Comparison of ENCODE assay signal across 13 cellular contexts in genomic region chr22:28629420-28630184, GRCh38. TPM values are rescaled to one million over a fixed set of nuclear protein-coding genes. Genes with fewer than 3 reads are reported as not detected.
DNase-seq lines count a peak whose midpoint lies in the region; ATAC-seq, FAIRE-seq and TF ChIP-seq lines count a peak whose summit lies in the region.
"Had no signal": no experiment of that assay in that cellular context is flagged by ENCODE, and none has a peak within 500 bp of the region (broad histone marks: within the 10 kb centered on the region; RNA-seq: fewer than 3 reads in every experiment).

No MANE protein-coding gene starts in this region.

- no peak overlapping the region for H3K4me2 ChIP-seq in HepG2 (ENCODE audit: low read depth, low read length)

- H3K27me3 Mint-ChIP-seq in type B pancreatic cell: no peaks in the 10 kb centered on the region
- H3K27me3 Mint-ChIP-seq in Caco-2 (ENCODE audit: insufficient read depth, unreplicated experiment): no peaks in the 10 kb centered on the region

- H4K20me1 ChIP-seq in HepG2 (ENCODE audit: insufficient read depth, low read length): no peaks in the 10 kb centered on the region

- 93% methylated on average over 4 of the region's 4 CpGs for WGBS in HepG2 (ENCODE audit: low lambda C conversion rate)
- WGBS in right lobe of liver (ENCODE audit: insufficient coverage, low coverage, low lambda C conversion rate, missing lambda C conversion rate): 82% methylated on average over 3 of the region's 4 CpGs

- TF ChIP-seq CTCF in HepG2 (CRISPR knock-in tag; IDR thresholded peaks at IDR 0.05): no peak
- no peak for TF ChIP-seq CTCF in right lobe of liver (IDR thresholded peaks at IDR 0.05)
- no peak for TF ChIP-seq CTCF in fibroblast of mammary gland (conservative IDR thresholded peaks at IDR 0.05; ENCODE audit: control insufficient read depth, insufficient read depth, low read depth, low read length)
- TF ChIP-seq CTCF in type B pancreatic cell (conservative IDR thresholded peaks at IDR 0.05): no peak
- TF ChIP-seq CTCF in Caco-2 (IDR thresholded peaks at IDR 0.05; ENCODE audit: insufficient read depth in 1 of 2, low read depth in 1 of 2, low read length in 1 of 2, severe bottlenecking in 1 of 2, unreplicated experiment in 1 of 2): no peak

- H3K36me3 Mint-ChIP-seq in type B pancreatic cell (peaks cover 5% of the 10 kb centered on the region), Caco-2 (ENCODE audit: insufficient read depth, unreplicated experiment) (no peaks in the 10 kb centered on the region)

- H3K27me3 ChIP-seq in HepG2 (ENCODE audit: control insufficient read depth in 1 of 2, insufficient read depth in 2 of 2, low read length in 2 of 2): no peaks in the 10 kb centered on the region
- H3K27me3 ChIP-seq in right lobe of liver: no peaks in the 10 kb centered on the region
- H3K27me3 ChIP-seq in Caco-2 (replicated peaks; ENCODE audit: control insufficient read depth, insufficient read depth, low read length): no peaks in the 10 kb centered on the region

- intact Hi-C loops in HepG2 (cut with micrococcal nuclease; ENCODE audit: unreplicated experiment): no loop called here
- intact Hi-C loops in right lobe of liver (cut with DNase I): no loop called here
- intact Hi-C loops in Caco-2 (cut with micrococcal nuclease; ENCODE audit: unreplicated experiment): no loop called here

- H3K4me1 ChIP-seq in HepG2 (ENCODE audit: insufficient read depth, low read length): no peaks in the 10 kb centered on the region
- H3K4me1 ChIP-seq in right lobe of liver: no peaks in the 10 kb centered on the region
- H3K4me1 ChIP-seq in Caco-2: no peaks in the 10 kb centered on the region

- no peak overlapping the region for H3K4me3 ChIP-seq in HepG2 (replicated peaks in 1 of 3; ENCODE audit: insufficient read depth in 1 of 3, low read depth in 2 of 3, low read length in 3 of 3)
- H3K4me3 ChIP-seq in right lobe of liver: no peak overlapping the region
- no peak overlapping the region for H3K4me3 ChIP-seq in fibroblast of mammary gland (ENCODE audit: control insufficient read depth, low read depth, low read length)
- no peak overlapping the region for H3K4me3 ChIP-seq in Caco-2 (ENCODE audit: low read depth, low read length)

- H3K27ac Mint-ChIP-seq in type B pancreatic cell: peak overlapping the region; percentile 12
- H3K27ac Mint-ChIP-seq in Caco-2 (ENCODE audit: unreplicated experiment): no peak overlapping the region
- H3K27ac Mint-ChIP-seq: activated CD4-positive, alpha-beta memory T cell treated with anti-CD3 and anti-CD28 coated beads, Interleukin-2, amount 10 ng/mL, durations not matched to agents 7 days and 5 days had no signal

- no peak for ATAC-seq in HepG2
- ATAC-seq in right lobe of liver: no peak

- no peak for TF ChIP-seq RAD21 in HepG2 (CRISPR knock-in tag; IDR thresholded peaks at IDR 0.05)

- H3K9me3 Mint-ChIP-seq in type B pancreatic cell: no peaks in the 10 kb centered on the region
- no peaks in the 10 kb centered on the region for H3K9me3 Mint-ChIP-seq in Caco-2 (ENCODE audit: unreplicated experiment)
- H3K9me3 Mint-ChIP-seq: activated CD4-positive, alpha-beta memory T cell treated with anti-CD3 and anti-CD28 coated beads, Interleukin-2, amount 10 ng/mL, durations not matched to agents 7 days and 5 days had no signal

- DNase-seq in HepG2 (ENCODE audit: low spot score) (peak; percentile 4), right lobe of liver (no peak), NCI-H524 treated with DMSO at 0.1 percent for 48 hours (lab: John Stamatoyannopoulos, UW) (peak; percentile 80), fibroblast of mammary gland (ENCODE audit: low read depth) (peak; percentile 23), type B pancreatic cell (ENCODE audit: extremely low spot score, unreplicated experiment) (no peak), Caco-2 (no peak), NCI-H526 (lab: John Stamatoyannopoulos, UW) (no peak), Kasumi-1 (lab: John Stamatoyannopoulos, UW) (no peak)
- DNase-seq: activated CD4-positive, alpha-beta memory T cell treated with anti-CD3 and anti-CD28 coated beads, Interleukin-2, amount 10 ng/mL, durations not matched to agents 7 days and 5 days; amniotic stem cell; NCI-H1694 treated with DMSO at 0.1 percent for 48 hours; posterior cingulate gyrus had no signal

- H3K27ac ChIP-seq in HepG2 (ENCODE audit: extremely low read length, insufficient read depth, low read length): no peak overlapping the region
- no peak overlapping the region for H3K27ac ChIP-seq in right lobe of liver

- no peak for FAIRE-seq in HepG2 (lab: Jason Lieb, UNC)
- FAIRE-seq: TTC549 had no signal

- in situ Hi-C loops in HepG2 (cut with HindIII; ENCODE audit: extremely low pct_ligation_motif_present, low pct_unique_long_range_greater_than_20kb): no loop called here

- H3K79me2 ChIP-seq in HepG2 (ENCODE audit: insufficient read depth, low read length): no peaks in the 10 kb centered on the region

- POLR2A ChIA-PET in HepG2 (lab: Yijun Ruan, JAX): no interaction called here
- POLR2A ChIA-PET in Caco-2 (lab: Charles Lee): no interaction called here

- H3K4me3 Mint-ChIP-seq in type B pancreatic cell (no peak overlapping the region), Caco-2 (ENCODE audit: unreplicated experiment) (no peak overlapping the region)
- H3K4me3 Mint-ChIP-seq: activated CD4-positive, alpha-beta memory T cell treated with anti-CD3 and anti-CD28 coated beads, Interleukin-2, amount 10 ng/mL, durations not matched to agents 7 days and 5 days had no signal

- TF ChIP-seq EP300 in HepG2 (IDR thresholded peaks at IDR 0.05; ENCODE audit: low read depth in 2 of 2, low read length in 2 of 2) (no peak), HepG2 (CRISPR knock-in tag; IDR thresholded peaks at IDR 0.05; ENCODE audit: borderline replicate concordance) (no peak)

- no TSS peak for BruUV-seq in HepG2 (replicated peaks; lab: Mats Ljungman, UMichigan)
- BruUV-seq in Caco-2 (replicated peaks; lab: Mats Ljungman, UMichigan): no TSS peak

- H3K36me3 ChIP-seq in HepG2 (replicated peaks in 1 of 2; ENCODE audit: control insufficient read depth in 1 of 2, insufficient read depth in 2 of 2, low read length in 2 of 2) (0 out of 5 replicates have a peak, but pooled peaks cover 0 to 10% of the 10 kb centered on the region in 2 experiments), right lobe of liver (no peaks in the 10 kb centered on the region), Caco-2 (ENCODE audit: control insufficient read depth, insufficient read depth, low read length) (no peaks in the 10 kb centered on the region)

- H3K4me1 Mint-ChIP-seq in type B pancreatic cell (ENCODE audit: unreplicated experiment): peaks cover 14% of the 10 kb centered on the region
- no peaks in the 10 kb centered on the region for H3K4me1 Mint-ChIP-seq in Caco-2 (ENCODE audit: low read depth, unreplicated experiment)
- H3K4me1 Mint-ChIP-seq: activated CD4-positive, alpha-beta memory T cell treated with anti-CD3 and anti-CD28 coated beads, Interleukin-2, amount 10 ng/mL, durations not matched to agents 7 days and 5 days had no signal

- no peaks in the 10 kb centered on the region for H3K9me3 ChIP-seq in HepG2 (ENCODE audit: low read length)
- no peaks in the 10 kb centered on the region for H3K9me3 ChIP-seq in right lobe of liver
- no peaks in the 10 kb centered on the region for H3K9me3 ChIP-seq in Caco-2

- CTCF ChIA-PET in HepG2 (lab: Yijun Ruan, JAX; ENCODE audit: low intra/inter-chr PET ratio, low total read pairs): no interaction called here
- CTCF ChIA-PET in Caco-2 (lab: Charles Lee): no interaction called here

- TF ChIP-seq POLR2A in HepG2 (IDR thresholded peaks at IDR 0.05; ENCODE audit: insufficient read depth in 1 of 2, low read depth in 2 of 2, low read length in 2 of 2) (no peak), right lobe of liver (IDR thresholded peaks at IDR 0.05) (no peak)

- no peak overlapping the region for H2AFZ ChIP-seq in HepG2 (ENCODE audit: low read length)

- no peak overlapping the region for H3K9ac ChIP-seq in HepG2 (ENCODE audit: insufficient read depth, low read depth, low read length)

TF ChIP-seq in HepG2, 621 proteins besides CTCF, POLR2A, EP300 and RAD21 (continues in another document):
- TF ChIP-seq ATF7 (IDR thresholded peaks at IDR 0.05): peak; percentile 27; the same call in 1 of the 2 replicates
- no peak for TF ChIP-seq ATF7 (CRISPR knock-in tag; IDR thresholded peaks at IDR 0.05)
- no peak for TF ChIP-seq PRMT3 (CRISPR knock-in tag; IDR thresholded peaks at IDR 0.05; ENCODE audit: borderline replicate concordance, low read depth)
- TF ChIP-seq XBP1 (CRISPR knock-in tag; IDR thresholded peaks at IDR 0.05): no peak

RNA-seq across cellular contexts. Expression of gene TTC28, which starts 50.0 kb away (rescaled TPM):
- total RNA-seq in HepG2 (2016; rRNA removed; fragmentation: Illumina TruSeq; extraction: Trizol) (13.1 and 16.4 TPM in 2 replicates), right lobe of liver (10 to 100 TPM in 5 of 6 experiments, 1 to 10 TPM in 1; 9.4 to 38.3 (median 15.0) TPM), type B pancreatic cell (ENCODE audit: low replicate concordance) (19.2 and 59.2 TPM in 2 replicates), Caco-2 (2022) (12.0 and 12.9 TPM in 2 replicates)
- 31.5 and 32.2 TPM in 2 replicates for total RNA-seq in HepG2 (2016; cell fraction: cytosol; rRNA removed; fragmentation: Illumina TruSeq; extraction: Trizol; ENCODE audit: low read depth)
- total RNA-seq in HepG2 (2016; cell fraction: insoluble cytoplasmic fraction; rRNA removed; fragmentation: Illumina TruSeq; extraction: Trizol): 11.7 and 12.7 TPM in 2 replicates
- 7.8 and 12.4 TPM in 2 replicates for total RNA-seq in HepG2 (2016; cell fraction: membrane; rRNA removed; fragmentation: Illumina TruSeq; extraction: Trizol)
- total RNA-seq in HepG2 (2016; cell fraction: nucleus; rRNA removed; fragmentation: Illumina TruSeq; extraction: Trizol): 34.8 and 47.8 TPM in 2 replicates
- polyA plus RNA-seq in HepG2 (2011; rRNA removed): 4.2 and 4.5 TPM in 2 replicates
- polyA plus RNA-seq in HepG2 (2011; cell fraction: cytosol; rRNA removed): 2.2 and 2.7 TPM in 2 replicates
- 20.3 and 20.6 TPM in 2 replicates for polyA plus RNA-seq in HepG2 (2011; cell fraction: nucleus; rRNA removed)
- 7.4 and 7.5 TPM in 2 replicates for polyA plus RNA-seq in HepG2 (2012)
- 0.33 and 0.67 TPM in 2 replicates for polyA plus RNA-seq in HepG2 (2016; cell fraction: cytosol; fragmentation: Illumina TruSeq; extraction: Trizol; ENCODE audit: low read depth)
- 4.1 and 4.8 TPM in 2 replicates for polyA plus RNA-seq in HepG2 (2016; cell fraction: insoluble cytoplasmic fraction; fragmentation: Illumina TruSeq; extraction: Trizol; ENCODE audit: low read depth)
- polyA plus RNA-seq in HepG2 (2016; cell fraction: membrane; fragmentation: Illumina TruSeq; extraction: Trizol; ENCODE audit: low read depth): 0.81 and 0.99 TPM in 2 replicates
- 8.8 and 13.0 TPM in 2 replicates for polyA plus RNA-seq in HepG2 (2016; cell fraction: nucleus; fragmentation: Illumina TruSeq; extraction: Trizol; ENCODE audit: insufficient read depth, low read depth)
- 18.9 and 19.2 TPM in 2 replicates for polyA minus RNA-seq in HepG2 (2011; rRNA and poly(A)+ RNA removed; ENCODE audit: low replicate concordance)
- polyA minus RNA-seq in HepG2 (2011; cell fraction: cytosol; rRNA and poly(A)+ RNA removed): 6.9 and 9.4 TPM in 2 replicates
- 77.6 and 87.9 TPM in 2 replicates for polyA minus RNA-seq in HepG2 (2011; cell fraction: nucleus; rRNA and poly(A)+ RNA removed)

Comparison
In these comparisons a context has a peak if more than half of its experiments do, and no peak if none do; other contexts are left out.
1. DNase-seq: peak in HepG2 (single experiment), NCI-H524 treated with DMSO at 0.1 percent for 48 hours (single experiment) and fibroblast of mammary gland (single experiment); none in right lobe of liver (0 of 3), type B pancreatic cell (single experiment), Caco-2 (0 of 2), NCI-H526 (0 of 2) and Kasumi-1 (0 of 2).